Comparison of ENCODE assay signal across 8 cellular contexts in the genomic region with DNA sequence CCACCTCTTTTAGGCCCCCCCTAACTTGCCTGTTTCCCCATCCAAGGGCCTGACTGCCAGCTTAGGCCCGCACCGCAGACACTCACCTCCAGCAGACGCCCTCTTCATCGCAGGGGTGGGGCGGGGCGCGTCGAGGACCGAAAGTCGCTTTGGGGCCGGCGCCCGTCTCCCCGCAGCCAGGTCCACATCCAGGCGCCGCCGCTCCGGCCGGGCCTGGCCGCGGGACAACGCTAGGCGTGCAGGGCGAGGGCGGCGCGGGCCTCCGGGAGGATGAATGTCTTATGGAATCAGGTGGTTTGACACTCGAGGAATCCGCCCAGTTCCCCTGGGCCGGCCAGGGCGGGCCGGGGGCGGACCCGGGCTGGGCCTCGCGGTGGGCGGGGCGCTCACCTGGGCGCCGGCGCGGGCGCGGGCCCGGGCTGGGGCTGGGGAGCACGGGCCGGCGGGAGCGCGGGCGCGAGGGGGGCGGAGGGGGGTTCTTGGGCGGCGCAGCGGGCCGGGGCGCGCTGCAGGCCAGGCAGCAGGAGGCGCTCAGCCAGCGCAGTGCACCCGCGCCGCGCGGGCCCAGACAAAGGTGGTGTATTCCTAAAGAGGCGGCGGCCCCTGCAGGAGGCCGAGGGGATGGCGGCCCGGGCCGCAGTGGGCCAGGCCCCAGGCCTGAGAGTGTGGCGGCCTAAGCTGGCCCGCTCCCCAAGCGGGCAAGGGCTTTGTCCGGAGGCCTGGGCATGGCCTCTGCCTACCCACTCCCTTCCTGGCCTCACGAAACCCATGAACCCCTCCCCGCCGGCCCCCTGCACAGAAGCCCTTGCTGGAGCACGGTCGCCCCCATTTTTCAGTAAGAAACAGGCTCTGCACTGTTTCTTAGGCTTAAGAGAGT.
DNase-seq lines count a peak whose midpoint lies in the region; ATAC-seq and TF ChIP-seq lines count a peak whose summit lies in the region.

No MANE protein-coding gene starts in this region.

- H3K27me3 Mint-ChIP-seq in natural killer cell treated with Interleukin-12 subunit alpha and Interleukin-12 subunit beta and Interleukin-15 and Interleukin-18, amount 100 ng/mL, for 72 hours: peaks cover 0 to 1% of the 10 kb centered on the region in 2 donors

- WGBS in thyroid gland, 2 donors: 1 to 7% methylated on average over 26 to 30 of the region's 82 CpGs

- no peaks in the 10 kb centered on the region for H3K9me3 ChIP-seq in thyroid gland

- peak; percentile 74 to 76 for ATAC-seq in natural killer cell treated with Interleukin-12 subunit alpha and Interleukin-12 subunit beta and Interleukin-15 and Interleukin-18, amount 100 ng/mL, for 72 hours

- no peaks in the 10 kb centered on the region for H3K9me3 Mint-ChIP-seq in natural killer cell treated with Interleukin-12 subunit alpha and Interleukin-12 subunit beta and Interleukin-15 and Interleukin-18, amount 100 ng/mL, for 72 hours

- peak in 1 of 2 donors; percentile 24 for TF ChIP-seq POLR2A in thyroid gland (IDR thresholded peaks at IDR 0.05)

- H3K4me1 ChIP-seq in thyroid gland: peaks cover 0 to 15% of the 10 kb centered on the region in 2 donors

- CTCF ChIA-PET in HEK293T (lab: Yijun Ruan, JAX): interaction anchor here (0.9 kb wide), 1 partner anchor 17 kb away, joined by 3 read pairs; no protein-coding TSS in a partner anchor

- no peak overlapping the region for H3K27ac ChIP-seq in thyroid gland

- H3K4me1 Mint-ChIP-seq in natural killer cell treated with Interleukin-12 subunit alpha and Interleukin-12 subunit beta and Interleukin-15 and Interleukin-18, amount 100 ng/mL, for 72 hours (ENCODE audit: low read depth in 2 of 2): no peaks in the 10 kb centered on the region

- POLR2A ChIA-PET in HEK293T (lab: Yijun Ruan, JAX): no interaction called here

- no peak overlapping the region for H3K4me3 Mint-ChIP-seq in natural killer cell treated with Interleukin-12 subunit alpha and Interleukin-12 subunit beta and Interleukin-15 and Interleukin-18, amount 100 ng/mL, for 72 hours

- peak; percentile 94 for DNase-seq in DMS153 treated with DMSO at 0.1 percent for 48 hours (lab: John Stamatoyannopoulos, UW; ENCODE audit: unreplicated experiment)
- peak; percentile 91 for DNase-seq in HEK293T (ENCODE audit: extremely low spot score)
- DNase-seq in NCI-H2227 (lab: John Stamatoyannopoulos, UW; ENCODE audit: unreplicated experiment): peak; percentile 88
- DNase-seq in activated T-cell treated with anti-CD3 and anti-CD28 coated beads for 48 hours (ENCODE audit: low read depth): peak; percentile 62
- DNase-seq in fibroblast of mammary gland (ENCODE audit: low read depth): peak; percentile 40
- DNase-seq in natural killer cell treated with Interleukin-12 subunit alpha and Interleukin-12 subunit beta and Interleukin-15 and Interleukin-18, amount 100 ng/mL, for 72 hours (ENCODE audit: low spot score): no peak
- peak; percentile 83 for DNase-seq in thyroid gland
- no peak for DNase-seq in NCI-H1105 (lab: John Stamatoyannopoulos, UW)

- no peaks in the 10 kb centered on the region for H3K36me3 ChIP-seq in thyroid gland

- no peaks in the 10 kb centered on the region for H3K27me3 ChIP-seq in thyroid gland

- intact Hi-C loops in thyroid gland (cut with DNase I): loop anchor here (5.0 kb wide), 1 partner anchor 135 kb away; no protein-coding TSS in a partner anchor

- H3K36me3 Mint-ChIP-seq in natural killer cell treated with Interleukin-12 subunit alpha and Interleukin-12 subunit beta and Interleukin-15 and Interleukin-18, amount 100 ng/mL, for 72 hours: no peaks in the 10 kb centered on the region

- TF ChIP-seq CTCF in fibroblast of mammary gland (conservative IDR thresholded peaks at IDR 0.05; ENCODE audit: control insufficient read depth, insufficient read depth, low read depth, low read length): no peak
- peak in 4 of 6 experiments; percentile 32 to 68 (median 59) for TF ChIP-seq CTCF in thyroid gland (IDR thresholded peaks at IDR 0.05)

- H3K4me3 ChIP-seq in fibroblast of mammary gland (ENCODE audit: control insufficient read depth, low read depth, low read length) (no peak overlapping the region), thyroid gland (replicated peaks in 1 of 3) (no peak overlapping the region)

- H3K27ac Mint-ChIP-seq in natural killer cell treated with Interleukin-12 subunit alpha and Interleukin-12 subunit beta and Interleukin-15 and Interleukin-18, amount 100 ng/mL, for 72 hours: no peak overlapping the region

TF ChIP-seq in HEK293T, 16 proteins besides CTCF, POLR2A, EP300 and RAD21:
- TF ChIP-seq FOXA1 (IDR thresholded peaks at IDR 0.05) (no peak), NFRKB (IDR thresholded peaks at IDR 0.05) (no peak), CTBP1 (IDR thresholded peaks at IDR 0.05; ENCODE audit: borderline replicate concordance) (no peak), FOXK2 (IDR thresholded peaks at IDR 0.05) (no peak), ZNF384 (IDR thresholded peaks at IDR 0.05) (no peak), LEF1 (IDR thresholded peaks at IDR 0.05; ENCODE audit: borderline replicate concordance) (no peak), BHLHE40 (IDR thresholded peaks at IDR 0.05; ENCODE audit: borderline replicate concordance) (no peak), SUZ12 (IDR thresholded peaks at IDR 0.05) (no peak), SP1 (IDR thresholded peaks at IDR 0.05) (no peak), HDGF (IDR thresholded peaks at IDR 0.05; ENCODE audit: borderline replicate concordance) (no peak), FOXM1 (IDR thresholded peaks at IDR 0.05; ENCODE audit: borderline replicate concordance) (no peak), ELF4 (IDR thresholded peaks at IDR 0.05) (no peak), L3MBTL2 (conservative IDR thresholded peaks at IDR 0.05) (no peak), TARDBP (IDR thresholded peaks at IDR 0.05) (no peak), ARNT (IDR thresholded peaks at IDR 0.05) (no peak)
- TF ChIP-seq, protein P1, sequence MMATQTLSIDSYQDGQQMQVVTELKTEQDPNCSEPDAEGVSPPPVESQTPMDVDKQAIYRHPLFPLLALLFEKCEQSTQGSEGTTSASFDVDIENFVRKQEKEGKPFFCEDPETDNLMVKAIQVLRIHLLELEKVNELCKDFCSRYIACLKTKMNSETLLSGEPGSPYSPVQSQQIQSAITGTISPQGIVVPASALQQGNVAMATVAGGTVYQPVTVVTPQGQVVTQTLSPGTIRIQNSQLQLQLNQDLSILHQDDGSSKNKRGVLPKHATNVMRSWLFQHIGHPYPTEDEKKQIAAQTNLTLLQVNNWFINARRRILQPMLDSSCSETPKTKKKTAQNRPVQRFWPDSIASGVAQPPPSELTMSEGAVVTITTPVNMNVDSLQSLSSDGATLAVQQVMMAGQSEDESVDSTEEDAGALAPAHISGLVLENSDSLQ (IDR thresholded peaks at IDR 0.05): no peak

Comparison
In these comparisons a context has a peak if more than half of its experiments do, and no peak if none do; other contexts are left out.
1. DNase-seq: peak in DMS153 treated with DMSO at 0.1 percent for 48 hours (single experiment), HEK293T (single experiment), NCI-H2227 (single experiment), activated T-cell treated with anti-CD3 and anti-CD28 coated beads for 48 hours (single experiment), fibroblast of mammary gland (single experiment) and thyroid gland (2 of 2); none in natural killer cell treated with Interleukin-12 subunit alpha and Interleukin-12 subunit beta and Interleukin-15 and Interleukin-18, amount 100 ng/mL, for 72 hours (single experiment) and NCI-H1105 (single experiment).